ENCODE assay signal across 8 cellular contexts in genomic region chr5:180830253-180831138, GRCh38. TPM values are rescaled to one million over a fixed set of nuclear protein-coding genes. Genes with fewer than 3 reads are reported as not detected.
A peak's percentile ranks its signal among the peaks of the same experiment; 100 is the strongest.
DNase-seq lines count a peak whose midpoint lies in the region; ATAC-seq and TF ChIP-seq lines count a peak whose summit lies in the region.

No MANE protein-coding gene starts in this region.

- no peak for TF ChIP-seq CTCF in astrocyte of the cerebellum (IDR thresholded peaks at IDR 0.05; ENCODE audit: low read depth, low read length, missing control alignments)
- TF ChIP-seq CTCF in spleen (IDR thresholded peaks at IDR 0.05 in 8 of 11, conservative IDR thresholded peaks at IDR 0.05 in 3 of 11): no peak

- 22 to 29% (median 23%) methylated on average over 32 to 35 of the region's 35 CpGs for WGBS in spleen, 5 donors

- peak; percentile 37 for ATAC-seq in GM19463 (IDR thresholded peaks at IDR 0.05; ENCODE audit: unreplicated experiment)

- H3K4me1 ChIP-seq in iPS-15b (ENCODE audit: control insufficient read depth, insufficient read depth, low read length): no peaks in the 10 kb centered on the region
- peaks cover 16 to 56% (median 41%) of the 10 kb centered on the region in 6 donors for H3K4me1 ChIP-seq in spleen

- intact Hi-C loops in spleen (cut with DNase I; ENCODE audit: low total_unique reads): no loop called here

- TF ChIP-seq POLR2A in spleen (IDR thresholded peaks at IDR 0.05): peak in 1 of 3 donors; percentile 60

- peak overlapping the region; percentile 98 to 100 (median 99) for H3K27ac ChIP-seq in spleen

- H3K9ac ChIP-seq in iPS-15b (ENCODE audit: low read depth, low read length): no peak overlapping the region

- DNase-seq in COLO829 (ENCODE audit: low spot score) (peak; percentile 8), HS-5 (ENCODE audit: low read depth) (peak; percentile 15), T-helper 2 cell (peak; percentile 34 to 88 (median 66)), astrocyte of the cerebellum (ENCODE audit: low read depth) (no peak), spleen (peak; percentile 93), NAMALWA (ENCODE audit: low spot score) (no peak)

- H3K9me3 ChIP-seq in iPS-15b (ENCODE audit: control insufficient read depth, insufficient read depth, low read length): peaks cover 9% of the 10 kb centered on the region
- peaks cover 0 to 18% (median 8%) of the 10 kb centered on the region in 8 donors for H3K9me3 ChIP-seq in spleen

- peaks cover 38% of the 10 kb centered on the region for H3K27me3 ChIP-seq in iPS-15b (ENCODE audit: control insufficient read depth, insufficient read depth, low read length)
- no peaks in the 10 kb centered on the region for H3K27me3 ChIP-seq in spleen (replicated peaks in 1 of 7)

- H3K36me3 ChIP-seq in iPS-15b (ENCODE audit: control insufficient read depth, insufficient read depth, low read length) (no peaks in the 10 kb centered on the region), spleen (peaks cover 0 to 30% (median 8%) of the 10 kb centered on the region in 6 donors)

- H3K4me3 ChIP-seq in astrocyte of the cerebellum (ENCODE audit: low read depth, low read length): peak overlapping the region; percentile 55
- peak overlapping the region; percentile 77 for H3K4me3 ChIP-seq in iPS-15b (ENCODE audit: low read depth, low read length)
- H3K4me3 ChIP-seq in spleen: peak overlapping the region; percentile 69 to 91 (median 76)

- in situ Hi-C loops in astrocyte of the cerebellum (cut with HindIII; ENCODE audit: low sequenced_read_pairs): no loop called here

RNA-seq across cellular contexts. Expression of gene MGAT1, which starts 27.9 kb away (rescaled TPM):
- total RNA-seq in spleen: 100 to 1,000 TPM; 182 to 270 (median 252) TPM
- polyA plus RNA-seq in spleen: 100 to 1,000 TPM in 1 of 3 donors, 10 to 100 TPM in 2; 61.2 to 164 (median 74.9) TPM

RNA-seq across cellular contexts. Expression of gene ZFP62, which starts 30.6 kb away (rescaled TPM):
- total RNA-seq in spleen: 10 to 100 TPM; 26.0 to 31.5 (median 28.5) TPM
- 10 to 100 TPM; 20.2 to 27.2 (median 22.0) TPM for polyA plus RNA-seq in spleen

Comparison
In these comparisons a context has a peak if more than half of its experiments do, and no peak if none do; other contexts are left out.
1. DNase-seq: peak in COLO829 (single experiment), HS-5 (single experiment), T-helper 2 cell (5 of 5) and spleen (single experiment); none in astrocyte of the cerebellum (single experiment) and NAMALWA (single experiment).
2. Peak in every context shown above with its lines, with median percentiles within 50 percentile points of each other: H3K4me3 ChIP-seq.